In genomic region chr13:98457053-98457452, GRCh38 we compare ENCODE assay signal across 24 cellular contexts.
DNase-seq lines count a peak whose midpoint lies in the region; ATAC-seq and TF ChIP-seq lines count a peak whose summit lies in the region.
"Had no signal": no experiment of that assay in that cellular context is flagged by ENCODE, and none has a peak within 500 bp of the region (broad histone marks: within the 10 kb centered on the region; RNA-seq: fewer than 3 reads in every experiment).

No MANE protein-coding gene starts in this region.

- H3K36me3 ChIP-seq in gastroesophageal sphincter: peaks cover 0 to 67% of the 10 kb centered on the region in 2 donors
- H3K36me3 ChIP-seq: neural progenitor cell had no signal

- ATAC-seq in gastroesophageal sphincter: no peak
- ATAC-seq in stimulated activated effector memory CD8-positive, alpha-beta T cell treated with anti-CD3 and anti-CD28 coated beads, Interleukin-12 subunit alpha, Interleukin-12 subunit beta, amount 100 ng/mL, for 72 hours: no peak
- ATAC-seq: A549; activated CD4-positive, CD25-positive, alpha-beta regulatory T cell treated with anti-CD3 and anti-CD28 coated beads, Interleukin-2, amount 50 U/mL, for 24 hours; activated CD8-positive, alpha-beta memory T cell treated with anti-CD3 and anti-CD28 coated beads, Interleukin-2, amount 10 ng/mL, durations not matched to agents 7 days and 5 days; left lung; Right ventricle myocardium inferior had no signal

- peak overlapping the region; percentile 77 for H3K27ac Mint-ChIP-seq in activated T-cell treated with anti-CD3 and anti-CD28 coated beads, Interleukin-2, amount 50 U/mL, for 24 hours
- peak overlapping the region; percentile 81 for H3K27ac Mint-ChIP-seq in stimulated activated effector memory CD8-positive, alpha-beta T cell treated with anti-CD3 and anti-CD28 coated beads, Interleukin-12 subunit alpha, Interleukin-12 subunit beta, amount 100 ng/mL, for 72 hours
- no peak overlapping the region for H3K27ac Mint-ChIP-seq in Calu3 (ENCODE audit: unreplicated experiment)
- H3K27ac Mint-ChIP-seq: activated CD8-positive, alpha-beta memory T cell treated with anti-CD3 and anti-CD28 coated beads, Interleukin-2, amount 10 ng/mL, durations not matched to agents 7 days and 5 days; neural progenitor cell had no signal

- CTCF ChIA-PET in Calu3 (lab: Charles Lee): interaction anchor here (0.7 kb wide), 1 partner anchor 114 kb away, joined by 9 read pairs; no protein-coding TSS in a partner anchor

- no peak for TF ChIP-seq EP300 in gastroesophageal sphincter (IDR thresholded peaks at IDR 0.05)

- no peaks in the 10 kb centered on the region for H3K27me3 ChIP-seq in gastroesophageal sphincter
- H3K27me3 ChIP-seq: BLaER1, heart right ventricle, left lung, neural progenitor cell, thyroid gland had no signal

- peaks cover 11% of the 10 kb centered on the region for H3K4me1 Mint-ChIP-seq in activated T-cell treated with anti-CD3 and anti-CD28 coated beads, Interleukin-2, amount 50 U/mL, for 24 hours (ENCODE audit: low read depth)
- H3K4me1 Mint-ChIP-seq in stimulated activated effector memory CD8-positive, alpha-beta T cell treated with anti-CD3 and anti-CD28 coated beads, Interleukin-12 subunit alpha, Interleukin-12 subunit beta, amount 100 ng/mL, for 72 hours: peaks cover 4% of the 10 kb centered on the region
- H3K4me1 Mint-ChIP-seq in Calu3 (ENCODE audit: low read depth, unreplicated experiment): no peaks in the 10 kb centered on the region
- H3K4me1 Mint-ChIP-seq: activated CD8-positive, alpha-beta memory T cell treated with anti-CD3 and anti-CD28 coated beads, Interleukin-2, amount 10 ng/mL, durations not matched to agents 7 days and 5 days had no signal

- no peaks in the 10 kb centered on the region for H3K27me3 Mint-ChIP-seq in activated T-cell treated with anti-CD3 and anti-CD28 coated beads, Interleukin-2, amount 50 U/mL, for 24 hours
- H3K27me3 Mint-ChIP-seq in Calu3 (ENCODE audit: unreplicated experiment): no peaks in the 10 kb centered on the region
- H3K27me3 Mint-ChIP-seq: activated CD8-positive, alpha-beta memory T cell treated with anti-CD3 and anti-CD28 coated beads, Interleukin-2, amount 10 ng/mL, durations not matched to agents 7 days and 5 days had no signal

- intact Hi-C loops in Calu3 (cut with micrococcal nuclease; ENCODE audit: unreplicated experiment): no loop called here

- no peak for TF ChIP-seq POLR2A in gastroesophageal sphincter (IDR thresholded peaks at IDR 0.05)

- BruUV-seq in Calu3 (replicated peaks; lab: Mats Ljungman, UMichigan): no TSS peak

- peaks cover 96% of the 10 kb centered on the region for H3K36me3 Mint-ChIP-seq in activated T-cell treated with anti-CD3 and anti-CD28 coated beads, Interleukin-2, amount 50 U/mL, for 24 hours (ENCODE audit: low read depth)
- H3K36me3 Mint-ChIP-seq in stimulated activated effector memory CD8-positive, alpha-beta T cell treated with anti-CD3 and anti-CD28 coated beads, Interleukin-12 subunit alpha, Interleukin-12 subunit beta, amount 100 ng/mL, for 72 hours: peaks cover 100% of the 10 kb centered on the region
- peaks cover 13% of the 10 kb centered on the region for H3K36me3 Mint-ChIP-seq in Calu3 (ENCODE audit: insufficient read depth, unreplicated experiment)

- no peak overlapping the region for H3K4me3 Mint-ChIP-seq in activated T-cell treated with anti-CD3 and anti-CD28 coated beads, Interleukin-2, amount 50 U/mL, for 24 hours
- no peak overlapping the region for H3K4me3 Mint-ChIP-seq in stimulated activated effector memory CD8-positive, alpha-beta T cell treated with anti-CD3 and anti-CD28 coated beads, Interleukin-12 subunit alpha, Interleukin-12 subunit beta, amount 100 ng/mL, for 72 hours
- no peak overlapping the region for H3K4me3 Mint-ChIP-seq in Calu3 (ENCODE audit: low read depth, unreplicated experiment)
- H3K4me3 Mint-ChIP-seq: activated CD8-positive, alpha-beta memory T cell treated with anti-CD3 and anti-CD28 coated beads, Interleukin-2, amount 10 ng/mL, durations not matched to agents 7 days and 5 days; neural progenitor cell had no signal

- DNase-seq in activated T-cell treated with anti-CD3 and anti-CD28 coated beads, Interleukin-2, amount 50 U/mL, for 24 hours: no peak
- no peak for DNase-seq in activated T-cell treated with anti-CD3 and anti-CD28 coated beads, Interleukin-2, amount 50 U/mL, for 48 hours
- DNase-seq in NCI-H69 (lab: John Stamatoyannopoulos, UW) (peak; percentile 60), epidermal melanocyte (ENCODE audit: insufficient read length, low spot score) (no peak), retina (no peak), Calu3 (no peak)
- DNase-seq in stimulated activated effector memory CD8-positive, alpha-beta T cell treated with anti-CD3 and anti-CD28 coated beads, Interleukin-12 subunit alpha, Interleukin-12 subunit beta, amount 100 ng/mL, for 72 hours (ENCODE audit: low spot score in 2 of 2): no peak
- DNase-seq: activated CD8-positive, alpha-beta memory T cell treated with anti-CD3 and anti-CD28 coated beads, Interleukin-2, amount 10 ng/mL, durations not matched to agents 7 days and 5 days; activated effector memory CD4-positive, alpha-beta T cell treated with Interleukin-2 at 50 U/mL for 16 hours; amniotic stem cell; heart right ventricle; Karpas-422; left lung; NCI-H1930; small intestine; stimulated activated CD4-positive, alpha-beta T cell treated with anti-CD3 and anti-CD28 coated beads, Interleukin-2, amount 100 ng/mL, for 24 hours; stimulated activated naive CD4-positive, alpha-beta T cell; thyroid gland had no signal

- no peak overlapping the region for H3K4me3 ChIP-seq in gastroesophageal sphincter
- H3K4me3 ChIP-seq: A549, BLaER1, heart right ventricle, left lung, neural progenitor cell, thyroid gland had no signal

- TF ChIP-seq CTCF in gastroesophageal sphincter (IDR thresholded peaks at IDR 0.05) (no peak), Calu3 (IDR thresholded peaks at IDR 0.05; ENCODE audit: unreplicated experiment) (no peak)

- H3K27ac ChIP-seq in gastroesophageal sphincter: peak overlapping the region in 3 of 4 donors; percentile 56 to 87 (median 65)
- H3K27ac ChIP-seq: A549, BLaER1, heart right ventricle, left lung, neural progenitor cell had no signal

- 87 to 100% methylated on average over 2 to 6 of the region's 13 CpGs for WGBS in gastroesophageal sphincter (ENCODE audit: low coverage in 1 of 2), 2 donors

- no peaks in the 10 kb centered on the region for H3K9me3 Mint-ChIP-seq in activated T-cell treated with anti-CD3 and anti-CD28 coated beads, Interleukin-2, amount 50 U/mL, for 24 hours
- no peaks in the 10 kb centered on the region for H3K9me3 Mint-ChIP-seq in stimulated activated effector memory CD8-positive, alpha-beta T cell treated with anti-CD3 and anti-CD28 coated beads, Interleukin-12 subunit alpha, Interleukin-12 subunit beta, amount 100 ng/mL, for 72 hours
- no peaks in the 10 kb centered on the region for H3K9me3 Mint-ChIP-seq in Calu3 (ENCODE audit: low read depth, unreplicated experiment)
- H3K9me3 Mint-ChIP-seq: neural progenitor cell had no signal

- H3K9me3 ChIP-seq in gastroesophageal sphincter: no peaks in the 10 kb centered on the region
- H3K9me3 ChIP-seq: A549, BLaER1, heart right ventricle, left lung, thyroid gland had no signal

- H3K4me1 ChIP-seq in gastroesophageal sphincter: peaks cover 0 to 54% (median 8%) of the 10 kb centered on the region in 3 donors
